ENCODE assay signal across 20 cellular contexts in genomic region chr3:70753572-70753971, GRCh38.
A peak's percentile ranks its signal among the peaks of the same experiment; 100 is the strongest.
DNase-seq lines count a peak whose midpoint lies in the region; ATAC-seq, FAIRE-seq and TF ChIP-seq lines count a peak whose summit lies in the region.
"Had no signal": no experiment of that assay in that cellular context is flagged by ENCODE, and none has a peak within 500 bp of the region (broad histone marks: within the 10 kb centered on the region; RNA-seq: fewer than 3 reads in every experiment).

No MANE protein-coding gene starts in this region.

- H3K9me3 ChIP-seq in IMR-90 (ENCODE audit: control insufficient read depth, insufficient read depth, low read length) (no peaks in the 10 kb centered on the region), K562 (replicated peaks; ENCODE audit: control insufficient read depth, insufficient read depth, low read depth, low read length) (no peaks in the 10 kb centered on the region)
- H3K9me3 ChIP-seq: ascending aorta, sigmoid colon, thyroid gland had no signal

- H4K5ac ChIP-seq in IMR-90 (ENCODE audit: low read depth, low read length): no peak overlapping the region

- H3K9ac ChIP-seq in IMR-90 (ENCODE audit: low read depth, low read length): no peak overlapping the region
- H3K9ac ChIP-seq in K562 (ENCODE audit: insufficient read depth in 1 of 2, low read depth in 2 of 2, low read length in 2 of 2): no peak overlapping the region

- H3K27ac ChIP-seq in C4-2B (no peak overlapping the region), IMR-90 (ENCODE audit: insufficient read depth, low read length) (no peak overlapping the region), K562 (ENCODE audit: extremely low read depth, low read depth, low read length) (no peak overlapping the region)
- H3K27ac ChIP-seq: ascending aorta, sigmoid colon, thyroid gland had no signal

- H3K79me2 ChIP-seq in K562 (ENCODE audit: control insufficient read depth, insufficient read depth, low read length): no peaks in the 10 kb centered on the region

- TF ChIP-seq CTCF in C4-2B (conservative IDR thresholded peaks at IDR 0.05) (peak; percentile 29), IMR-90 (conservative IDR thresholded peaks at IDR 0.05; ENCODE audit: low read depth, low read length) (0 out of 2 replicates have a peak, but pooled peaks have one; percentile 10), K562 (IDR thresholded peaks at IDR 0.05 in 2 of 3, conservative IDR thresholded peaks at IDR 0.05 in 1 of 3; ENCODE audit: insufficient read depth in 2 of 3, low read depth in 1 of 3, low read length in 3 of 3) (no peak; a peak in 1 of 6 replicates)

- H4K91ac ChIP-seq in IMR-90 (ENCODE audit: insufficient read depth, low read depth, low read length): no peak overlapping the region

- no peak overlapping the region for H2BK120ac ChIP-seq in IMR-90 (ENCODE audit: low read depth, low read length)

- H2AFZ ChIP-seq in IMR-90 (replicated peaks; ENCODE audit: low read length, poor library complexity) (no peak overlapping the region), K562 (ENCODE audit: low read depth, low read length) (no peak overlapping the region)

- H3K27me3 ChIP-seq in IMR-90 (ENCODE audit: control insufficient read depth, insufficient read depth, low read length) (no peaks in the 10 kb centered on the region), K562 (ENCODE audit: control insufficient read depth in 2 of 2, insufficient read depth in 2 of 2, low read length in 2 of 2) (no peaks in the 10 kb centered on the region)
- H3K27me3 ChIP-seq: ascending aorta, sigmoid colon, thyroid gland had no signal

- dilution Hi-C loops in IMR-90 (cut with HindIII; ENCODE audit: low sequenced_read_pairs, unreplicated experiment): no loop called here

- H3K36me3 ChIP-seq in IMR-90 (ENCODE audit: control insufficient read depth, insufficient read depth, low read length): no peaks in the 10 kb centered on the region
- no peaks in the 10 kb centered on the region for H3K36me3 ChIP-seq in K562 (ENCODE audit: control insufficient read depth, insufficient read depth, low read length)
- H3K36me3 ChIP-seq: ascending aorta, sigmoid colon, thyroid gland had no signal

- TF ChIP-seq EP300 in K562 (IDR thresholded peaks at IDR 0.05; ENCODE audit: low read length): no peak

- no peaks in the 10 kb centered on the region for H3K79me1 ChIP-seq in IMR-90 (ENCODE audit: low read depth in 1 of 2, low read length in 2 of 2)

- H3K4me1 ChIP-seq in IMR-90 (ENCODE audit: control insufficient read depth, insufficient read depth, low read length) (peaks cover 2% of the 10 kb centered on the region; the same call in 1 of the 2 replicates), K562 (replicated peaks in 1 of 2; ENCODE audit: control insufficient read depth in 2 of 2, insufficient read depth in 2 of 2, low read length in 2 of 2) (no peaks in the 10 kb centered on the region)
- H3K4me1 ChIP-seq: ascending aorta, sigmoid colon, thyroid gland had no signal

- no peak overlapping the region for H3K14ac ChIP-seq in IMR-90 (replicated peaks; ENCODE audit: low read depth, low read length)

- CTCF ChIA-PET in IMR-90 (lab: Yijun Ruan, JAX): no interaction called here
- CTCF ChIA-PET in K562 (lab: Yijun Ruan, JAX; ENCODE audit: low intra/inter-chr PET ratio): no interaction called here

- intact Hi-C loops in IMR-90 (cut with micrococcal nuclease) (no loop called here), K562 (cut with micrococcal nuclease) (no loop called here)

- H4K8ac ChIP-seq in IMR-90 (ENCODE audit: low read depth in 2 of 2, low read length in 2 of 2): no peak overlapping the region

- POLR2A ChIA-PET in IMR-90 (lab: Charles Lee; ENCODE audit: unreplicated experiment) (interaction anchor here (0.5 kb wide), 1 partner anchor 64 kb away, joined by 6 read pairs; no protein-coding TSS in a partner anchor), K562 (lab: Yijun Ruan, JAX) (interaction anchor here (0.6 kb wide), 1 partner anchor 204 kb away, joined by 3 read pairs; no protein-coding TSS in a partner anchor)

- no peak overlapping the region for H2AK5ac ChIP-seq in IMR-90 (ENCODE audit: low read depth, low read length)

- DNase-seq in IMR-90 (no peak), K562 (ENCODE audit: extremely low read depth in 1 of 4, low spot score in 3 of 4) (peak in 2 of 4 experiments; percentile 1 to 6), iPS-NIHi7 (ENCODE audit: extremely low spot score) (peak; percentile 37), urothelium cell line (ENCODE audit: low spot score) (no peak), COLO829 (ENCODE audit: low spot score) (no peak)
- DNase-seq: activated T-cell treated with anti-CD3 and anti-CD28 coated beads, Interleukin-2, amount 50 U/mL, for 48 hours; GDM1; HFFc6; kidney; MV-4-11; NCI-H2029 treated with DMSO at 0.1 percent for 48 hours; NCI-H510A treated with DMSO at 0.1 percent for 48 hours; sigmoid colon; stimulated activated naive B cell treated with anti-CD40 and anti-IgM and Interleukin-4, amounts not matched to agents 10 μg/mL and 1 μg/mL and 100 μg/mL, for 72 hours; thyroid gland had no signal

- no peak overlapping the region for H2AK9ac ChIP-seq in IMR-90 (replicated peaks; ENCODE audit: low read depth, low read length, poor library complexity)

- H2BK15ac ChIP-seq in IMR-90 (ENCODE audit: low read depth, low read length): no peak overlapping the region

- H4K20me1 ChIP-seq in IMR-90 (ENCODE audit: insufficient read depth, low read length): no peaks in the 10 kb centered on the region
- H4K20me1 ChIP-seq in K562 (replicated peaks; ENCODE audit: control insufficient read depth, insufficient read depth, low read length): no peaks in the 10 kb centered on the region

- TF ChIP-seq RAD21 in IMR-90 (IDR thresholded peaks at IDR 0.05; ENCODE audit: low read length) (no peak), K562 (CRISPR knock-in tag; conservative IDR thresholded peaks at IDR 0.05 in 1 of 2, IDR thresholded peaks at IDR 0.05 in 1 of 2) (no peak; a peak in 1 of 4 replicates)

- no peaks in the 10 kb centered on the region for H3K9me1 ChIP-seq in IMR-90 (ENCODE audit: insufficient read depth, low read length)
- no peaks in the 10 kb centered on the region for H3K9me1 ChIP-seq in K562 (ENCODE audit: control insufficient read depth, insufficient read depth, low read length)

- H3K18ac ChIP-seq in IMR-90 (ENCODE audit: low read depth, low read length): no peak overlapping the region

- no peak overlapping the region for H3K4me3 ChIP-seq in IMR-90 (ENCODE audit: insufficient read depth, low read depth, low read length)
- H3K4me3 ChIP-seq in K562: no peak overlapping the region
- H3K4me3 ChIP-seq: ascending aorta, GM12878, sigmoid colon, thyroid gland had no signal

- ATAC-seq in IMR-90 (ENCODE audit: low read depth) (no peak; the same call in 1 of the 2 replicates), K562 (peak; percentile 82), GM18858 (IDR thresholded peaks at IDR 0.05; ENCODE audit: unreplicated experiment) (no peak)
- ATAC-seq: GM12878; stimulated activated naive B cell treated with anti-CD40 and anti-IgM and Interleukin-4, amounts not matched to agents 10 μg/mL and 1 μg/mL and 100 μg/mL, for 72 hours had no signal

- no peak overlapping the region for H3K4me2 ChIP-seq in IMR-90 (ENCODE audit: low read depth, low read length)
- no peak overlapping the region for H3K4me2 ChIP-seq in K562 (ENCODE audit: insufficient read depth, low read length)

- 60% methylated on average over 1 of the region's 3 CpGs; no CpG with 5 or more reads in 1 of the 2 experiments for WGBS in IMR-90 (ENCODE audit: extremely low coverage in 2 of 2, insufficient read length in 1 of 2), 2 experiments
- 6% methylated on average over 3 of the region's 3 CpGs for WGBS in K562 (ENCODE audit: insufficient coverage, low coverage, missing lambda C conversion rate)

- TF ChIP-seq POLR2A in IMR-90 (IDR thresholded peaks at IDR 0.05; ENCODE audit: low read depth, low read length): no peak
- TF ChIP-seq POLR2A in K562 (conservative IDR thresholded peaks at IDR 0.05): no peak

- H3K56ac ChIP-seq in IMR-90 (ENCODE audit: extremely low read depth, insufficient read depth, low read length): no peak overlapping the region

- in situ Hi-C loops in IMR-90 (cut with MboI; ENCODE audit: low sequenced_read_pairs) (no loop called here), K562 (cut with MboI) (no loop called here)

- no peak overlapping the region for H2BK20ac ChIP-seq in IMR-90 (ENCODE audit: low read depth, low read length)

- H3K4ac ChIP-seq in IMR-90 (ENCODE audit: low read depth, low read length): no peak overlapping the region

- H2BK5ac ChIP-seq in IMR-90 (ENCODE audit: low read depth, low read length, poor library complexity, severe bottlenecking): no peak overlapping the region

- no TSS peak for BruUV-seq in IMR-90 (replicated peaks; lab: Mats Ljungman, UMichigan)
- no TSS peak for BruUV-seq in K562 (replicated peaks; lab: Mats Ljungman, UMichigan)

- no peak overlapping the region for H3K23ac ChIP-seq in IMR-90 (ENCODE audit: low read depth, low read length)

- FAIRE-seq in K562 (lab: Jason Lieb, UNC) (no peak), urothelium cell line (lab: Jason Lieb, UNC) (no peak)
- FAIRE-seq: colon, GM12878, kidney had no signal

TF ChIP-seq in IMR-90, 13 proteins besides CTCF, POLR2A, EP300 and RAD21 (continues in another document):
- TF ChIP-seq MAZ (IDR thresholded peaks at IDR 0.05; ENCODE audit: borderline replicate concordance, low read depth, low read length) (no peak), RCOR1 (IDR thresholded peaks at IDR 0.05; ENCODE audit: insufficient replicate concordance, low read length) (no peak), NFE2L2 (IDR thresholded peaks at IDR 0.05; ENCODE audit: low read depth, low read length) (no peak), CEBPB (IDR thresholded peaks at IDR 0.05; ENCODE audit: low read depth, low read length) (no peak), FOS (IDR thresholded peaks at IDR 0.05; ENCODE audit: low read depth, low read length) (no peak), MAFK (IDR thresholded peaks at IDR 0.05; ENCODE audit: low read depth, low read length) (no peak), RFX5 (IDR thresholded peaks at IDR 0.05; ENCODE audit: low read depth, low read length) (no peak), BHLHE40 (IDR thresholded peaks at IDR 0.05; ENCODE audit: low read depth, low read length) (no peak)

TF ChIP-seq in K562, 482 proteins besides CTCF, POLR2A, EP300 and RAD21:
- no peak for TF ChIP-seq PTBP1 (IDR thresholded peaks at IDR 0.05; ENCODE audit: low read depth, low read length)
- TF ChIP-seq DACH1 (IDR thresholded peaks at IDR 0.05; ENCODE audit: partially characterized antibody): no peak
- no peak for TF ChIP-seq MCM2 (IDR thresholded peaks at IDR 0.05; ENCODE audit: low read depth)
- no peak for TF ChIP-seq ARHGAP35 (IDR thresholded peaks at IDR 0.05; ENCODE audit: partially characterized antibody)
- TF ChIP-seq FOXA3 (CRISPR knock-in tag; conservative IDR thresholded peaks at IDR 0.05 in 1 of 2, IDR thresholded peaks at IDR 0.05 in 1 of 2): no peak
- TF ChIP-seq LEF1 (IDR thresholded peaks at IDR 0.05): no peak
- TF ChIP-seq ZBTB8A (IDR thresholded peaks at IDR 0.05; ENCODE audit: partially characterized antibody): no peak
- TF ChIP-seq CHCHD3 (CRISPR knock-in tag; IDR thresholded peaks at IDR 0.05): no peak

Comparison
In these comparisons a context has a peak if more than half of its experiments do, and no peak if none do; other contexts are left out.
1. CTCF ChIP-seq: peak in C4-2B (single experiment) and IMR-90 (single experiment); none in K562 (0 of 3).